In the genomic region with DNA sequence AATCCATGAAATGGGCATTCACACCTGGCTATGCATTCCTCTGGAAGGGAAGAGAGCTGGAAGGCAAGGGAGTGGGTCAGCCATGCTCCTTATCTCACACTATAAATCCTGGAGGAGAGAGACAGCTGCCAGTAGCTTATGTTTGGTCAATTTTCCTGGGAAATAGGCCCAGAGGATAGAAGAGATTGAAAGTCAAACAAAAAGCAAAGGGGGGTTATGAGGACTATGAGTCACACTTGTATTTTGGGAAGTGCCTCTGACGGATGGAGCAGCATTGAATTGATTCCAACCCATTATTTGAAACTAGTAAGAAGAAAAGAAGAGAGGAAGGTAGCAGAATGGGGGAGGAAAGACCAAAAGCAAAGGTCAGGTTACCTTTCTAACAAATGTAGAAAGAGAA, we compare ENCODE assay signal across 1 cellular context.
TF ChIP-seq lines count a peak whose summit lies in the region.

No MANE protein-coding gene starts in this region.

TF ChIP-seq in IMR-90, 13 proteins besides CTCF, POLR2A, EP300 and RAD21:
- TF ChIP-seq MXI1 (IDR thresholded peaks at IDR 0.05; ENCODE audit: borderline replicate concordance, low read depth, low read length), result no peak
- TF ChIP-seq BHLHE40 (IDR thresholded peaks at IDR 0.05; ENCODE audit: low read depth, low read length), result no peak
- TF ChIP-seq NFE2L2 (IDR thresholded peaks at IDR 0.05; ENCODE audit: low read depth, low read length), result no peak
- TF ChIP-seq, protein P1, sequence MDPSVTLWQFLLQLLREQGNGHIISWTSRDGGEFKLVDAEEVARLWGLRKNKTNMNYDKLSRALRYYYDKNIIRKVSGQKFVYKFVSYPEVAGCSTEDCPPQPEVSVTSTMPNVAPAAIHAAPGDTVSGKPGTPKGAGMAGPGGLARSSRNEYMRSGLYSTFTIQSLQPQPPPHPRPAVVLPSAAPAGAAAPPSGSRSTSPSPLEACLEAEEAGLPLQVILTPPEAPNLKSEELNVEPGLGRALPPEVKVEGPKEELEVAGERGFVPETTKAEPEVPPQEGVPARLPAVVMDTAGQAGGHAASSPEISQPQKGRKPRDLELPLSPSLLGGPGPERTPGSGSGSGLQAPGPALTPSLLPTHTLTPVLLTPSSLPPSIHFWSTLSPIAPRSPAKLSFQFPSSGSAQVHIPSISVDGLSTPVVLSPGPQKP (IDR thresholded peaks at IDR 0.05; ENCODE audit: borderline replicate concordance, low read depth, low read length), result no peak
- TF ChIP-seq, protein P2, sequence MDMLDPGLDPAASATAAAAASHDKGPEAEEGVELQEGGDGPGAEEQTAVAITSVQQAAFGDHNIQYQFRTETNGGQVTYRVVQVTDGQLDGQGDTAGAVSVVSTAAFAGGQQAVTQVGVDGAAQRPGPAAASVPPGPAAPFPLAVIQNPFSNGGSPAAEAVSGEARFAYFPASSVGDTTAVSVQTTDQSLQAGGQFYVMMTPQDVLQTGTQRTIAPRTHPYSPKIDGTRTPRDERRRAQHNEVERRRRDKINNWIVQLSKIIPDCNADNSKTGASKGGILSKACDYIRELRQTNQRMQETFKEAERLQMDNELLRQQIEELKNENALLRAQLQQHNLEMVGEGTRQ (IDR thresholded peaks at IDR 0.05; ENCODE audit: low read depth, low read length), result no peak
- TF ChIP-seq FOS (IDR thresholded peaks at IDR 0.05; ENCODE audit: low read depth, low read length), result no peak
- TF ChIP-seq CEBPB (IDR thresholded peaks at IDR 0.05; ENCODE audit: low read depth, low read length), result no peak
- no peak for TF ChIP-seq RFX5 (IDR thresholded peaks at IDR 0.05; ENCODE audit: low read depth, low read length)
- no peak for TF ChIP-seq RCOR1 (IDR thresholded peaks at IDR 0.05; ENCODE audit: insufficient replicate concordance, low read length)
- no peak for TF ChIP-seq SMC3 (IDR thresholded peaks at IDR 0.05; ENCODE audit: low read depth, low read length)
- no peak for TF ChIP-seq MAZ (IDR thresholded peaks at IDR 0.05; ENCODE audit: borderline replicate concordance, low read depth, low read length)
- no peak for TF ChIP-seq CHD1 (IDR thresholded peaks at IDR 0.05; ENCODE audit: low read depth, low read length)
